In genomic region chr3:150763122-150763840, GRCh38 we compare ENCODE assay signal across 8 cellular contexts. TPM values are rescaled to one million over a fixed set of nuclear protein-coding genes. Genes with fewer than 3 reads are reported as not detected.
DNase-seq lines count a peak whose midpoint lies in the region; ATAC-seq, FAIRE-seq and TF ChIP-seq lines count a peak whose summit lies in the region.

SIAH2 (minus strand) TSS chr3:150763169; CDS start chr3:150762849, 320 bp downstream.

- H3K4me3 ChIP-seq in prostate gland, result peak within 1 kb of the TSS; percentile 74 to 98

- peaks cover 4% of the 10 kb centered on the region for H3K4me1 ChIP-seq in prostate gland (replicated peaks)

- peak in 2 of 4 experiments; percentile 36 to 46 for TF ChIP-seq CTCF in prostate gland (IDR thresholded peaks at IDR 0.05)

- H3K27me3 ChIP-seq in prostate gland (replicated peaks; ENCODE audit: insufficient read depth), result no peaks in the 10 kb centered on the region

- intact Hi-C loops in T-helper 1 cell treated with Interleukin-12 subunit alpha and Interleukin-12 subunit beta and Interleukin-4 antibody, amounts not matched to agents 30 ng/mL and 1 ng/mL, for 36 hours (cut with micrococcal nuclease), result loop anchor here (1.0 to 5.0 kb wide), 11 partner anchors 24 to 1771 kb away; partner anchors contain the start of genes EIF2A, GYG1, RNF13 and SERP1
- intact Hi-C loops in left cardiac atrium (cut with DNase I), result loop anchor here in 1 of 2 donors (10.0 kb wide), 1 partner anchor 358 kb away; the partner anchor contains the start of gene TSC22D2
- intact Hi-C loops in prostate gland (cut with DNase I), result loop anchor here (5.0 to 10.0 kb wide), 5 partner anchors 41 to 1798 kb away; partner anchors contain the start of genes EIF2A, SELENOT, SERP1 and TSC22D2

- under 1% methylated on average over 68 of the region's 70 CpGs for WGBS in prostate gland

- ATAC-seq in HG02763 (IDR thresholded peaks at IDR 0.05; ENCODE audit: unreplicated experiment) (peak; percentile 55), left cardiac atrium (peak; percentile 94 to 95)

- H3K27ac ChIP-seq in prostate gland, result peak within 1 kb of the TSS; percentile 98 to 100

- H3K36me3 ChIP-seq in prostate gland, result no peaks in the 10 kb centered on the region

- TF ChIP-seq POLR2A in GM12892 (IDR thresholded peaks at IDR 0.05; ENCODE audit: low read depth, low read length) (peak; percentile 68), prostate gland (IDR thresholded peaks at IDR 0.05) (peak; percentile 72)

- FAIRE-seq in GM12892 (lab: Jason Lieb, UNC), result peak; percentile 87

- no peaks in the 10 kb centered on the region for H3K9me3 ChIP-seq in prostate gland

- DNase-seq in GM12892 (ENCODE audit: insufficient read length) (peak; percentile 80), NCI-H1436 (lab: John Stamatoyannopoulos, UW) (peak; percentile 97), amniotic epithelial cell (ENCODE audit: low read depth) (peak; percentile 88), left cardiac atrium (peak; percentile 94), prostate gland (ENCODE audit: low spot score) (peak; percentile 94), ureter (ENCODE audit: low spot score) (peak; percentile 94)

RNA-seq across cellular contexts. Expression of gene SIAH2, which starts in this region (rescaled TPM):
- 8.0 TPM for polyA plus RNA-seq in GM12892 (2012; ENCODE audit: missing spikeins)
- 45.9 and 51.6 TPM in 2 replicates for total RNA-seq in T-helper 1 cell treated with Interleukin-12 subunit alpha and Interleukin-12 subunit beta and Interleukin-4 antibody, amounts not matched to agents 30 ng/mL and 1 ng/mL, for 36 hours
- total RNA-seq in left cardiac atrium, result 10 to 100 TPM; 14.7 to 16.4 TPM
- total RNA-seq in prostate gland, result 10 to 100 TPM; 47.4 to 48.9 TPM
- 29.9 TPM for total RNA-seq in ureter

Comparison
In these comparisons a context has a peak if more than half of its experiments do, and no peak if none do; other contexts are left out.
1. Peak in every context shown above with its lines: DNase-seq, ATAC-seq, H3K4me3 ChIP-seq and H3K27ac ChIP-seq.